Comparison of ENCODE assay signal across 14 cellular contexts in the genomic region with DNA sequence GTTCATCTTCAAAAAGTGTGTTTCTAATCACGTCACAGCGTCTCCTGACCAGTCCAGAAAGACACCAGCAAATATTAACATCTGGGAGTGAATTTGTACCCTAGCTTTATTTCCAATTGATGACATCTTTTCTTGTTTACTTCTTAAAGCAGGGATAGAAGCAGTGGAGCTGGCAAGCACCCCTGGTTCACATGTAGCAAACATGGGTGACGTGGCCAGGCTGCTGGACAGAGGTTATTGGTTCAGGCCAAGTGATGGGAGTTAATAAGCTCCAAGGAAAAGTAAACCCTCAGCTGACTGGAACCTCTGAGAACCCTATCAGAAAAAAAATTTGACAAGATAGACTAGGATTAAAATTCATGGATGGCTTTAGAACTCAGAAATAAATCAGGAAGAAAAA.
"Had no signal": no experiment of that assay in that cellular context is flagged by ENCODE, and none has a peak within 500 bp of the region (broad histone marks: within the 10 kb centered on the region; RNA-seq: fewer than 3 reads in every experiment).

No MANE protein-coding gene starts in this region.

- H3K4me3 ChIP-seq: ascending aorta, prostate gland had no signal

- H3K27ac ChIP-seq: ascending aorta, prostate gland had no signal

- H3K9me3 ChIP-seq: ascending aorta, prostate gland had no signal

- FAIRE-seq: colon, urothelium cell line had no signal

- ATAC-seq: activated T-cell treated with anti-CD3 and anti-CD28 coated beads, Interleukin-2, amount 50 U/mL, for 72 hours; naive thymus-derived CD4-positive, alpha-beta T cell; stimulated activated naive CD8-positive, alpha-beta T cell treated with anti-CD3 and anti-CD28 coated beads, Interleukin-15, Interleukin-2, amounts not matched to agents 100 U/mL and 50 U/mL, for 24 hours had no signal

- H3K27me3 ChIP-seq: ascending aorta had no signal

- H3K4me1 ChIP-seq: prostate gland had no signal

- H3K36me3 ChIP-seq: ascending aorta, prostate gland had no signal

- DNase-seq: activated CD4-positive, alpha-beta memory T cell treated with anti-CD3 and anti-CD28 coated beads, Interleukin-2, amount 10 ng/mL, durations not matched to agents 7 days and 5 days; activated gamma-delta T cell treated with Interleukin-2 at 50 U/mL for 16 hours; activated naive CD8-positive, alpha-beta T cell treated with anti-CD3 and anti-CD28 coated beads for 36 hours; activated T-cell treated with anti-CD3 and anti-CD28 coated beads, Interleukin-2, amount 50 U/mL, for 72 hours; effector CD4-positive, alpha-beta T cell; naive thymus-derived CD4-positive, alpha-beta T cell; stimulated activated CD4-positive, alpha-beta T cell treated with anti-CD3 and anti-CD28 coated beads, Interleukin-4, amount 100 ng/mL, for 1 hour; stimulated activated CD8-positive, alpha-beta memory T cell treated with anti-CD3 and anti-CD28 coated beads, Interleukin-4, amount 100 ng/mL, for 48 hours; stimulated activated naive CD8-positive, alpha-beta T cell treated with anti-CD3 and anti-CD28 coated beads, Interleukin-15, Interleukin-2, amounts not matched to agents 100 U/mL and 50 U/mL, for 24 hours; T-helper 9 cell had no signal
